ENCODE assay signal across 18 cellular contexts in genomic region chr16:86087561-86088230, GRCh38.
"Had no signal": no experiment of that assay in that cellular context is flagged by ENCODE, and none has a peak within 500 bp of the region (broad histone marks: within the 10 kb centered on the region; RNA-seq: fewer than 3 reads in every experiment).

No MANE protein-coding gene starts in this region.

- H3K27ac ChIP-seq: body of pancreas, coronary artery, neural progenitor cell, psoas muscle, skin epidermis, thoracic aorta had no signal

- ATAC-seq: body of pancreas; left lobe of liver; naive thymus-derived CD4-positive, alpha-beta T cell; psoas muscle; right cardiac atrium had no signal

- H2AFZ ChIP-seq: neural progenitor cell had no signal

- H3K4me2 ChIP-seq: neural progenitor cell had no signal

- H3K4me3 ChIP-seq: body of pancreas, coronary artery, neural progenitor cell, psoas muscle, skin epidermis, thoracic aorta had no signal

- H3K9ac ChIP-seq: neural progenitor cell had no signal

- H3K36me3 ChIP-seq: neural progenitor cell, thoracic aorta had no signal

- H3K4me1 ChIP-seq: body of pancreas, neural progenitor cell, psoas muscle had no signal

- H3K9me3 ChIP-seq: body of pancreas, psoas muscle, thoracic aorta had no signal

- DNase-seq: activated CD4-positive, alpha-beta memory T cell treated with anti-CD3 and anti-CD28 coated beads for 36 hours; activated naive CD4-positive, alpha-beta T cell; activated naive CD8-positive, alpha-beta T cell treated with anti-CD3 and anti-CD28 coated beads for 36 hours; activated T-cell treated with anti-CD3 and anti-CD28 coated beads for 4 hours; central memory CD4-positive, alpha-beta T cell; erythroblast; foreskin melanocyte; naive thymus-derived CD4-positive, alpha-beta T cell; psoas muscle; stimulated activated CD4-positive, alpha-beta T cell treated with anti-CD3 and anti-CD28 coated beads, Interleukin-15, amount 100 ng/mL, for 24 hours; stimulated activated CD4-positive, alpha-beta T cell treated with anti-CD3 and anti-CD28 coated beads, Interleukin-4, amount 100 ng/mL, for 1 hour had no signal

- H3K27me3 ChIP-seq: body of pancreas, neural progenitor cell had no signal
